In genomic region chr4:123603165-123603564, GRCh38 we compare ENCODE assay signal across 11 cellular contexts.
DNase-seq lines count a peak whose midpoint lies in the region; ATAC-seq and TF ChIP-seq lines count a peak whose summit lies in the region.
"Had no signal": no experiment of that assay in that cellular context is flagged by ENCODE, and none has a peak within 500 bp of the region (broad histone marks: within the 10 kb centered on the region; RNA-seq: fewer than 3 reads in every experiment).

No MANE protein-coding gene starts in this region.

- no peaks in the 10 kb centered on the region for H3K27me3 ChIP-seq in BLaER1

- H3K4me2 ChIP-seq in BLaER1, result peak overlapping the region; percentile 11; the same call in 1 of the 2 replicates

- TF ChIP-seq CTCF in fibroblast of pulmonary artery (IDR thresholded peaks at IDR 0.05; ENCODE audit: low read length, missing control alignments), result no peak

- peaks cover 59% of the 10 kb centered on the region for H3K4me1 ChIP-seq in BLaER1

- H3K9me3 ChIP-seq in BLaER1, result peaks cover 6% of the 10 kb centered on the region; the same call in 1 of the 2 replicates
- H3K9me3 ChIP-seq in T-helper 17 cell (ENCODE audit: control insufficient read depth, low read length, poor library complexity, severe bottlenecking), result no peaks in the 10 kb centered on the region

- no peaks in the 10 kb centered on the region for H3K36me3 ChIP-seq in BLaER1

- H3K4me3 Mint-ChIP-seq in T-helper 17 cell, result no peak overlapping the region

- H3K4me3 ChIP-seq in BLaER1, result no peak overlapping the region
- no peak overlapping the region for H3K4me3 ChIP-seq in fibroblast of pulmonary artery (replicated peaks; ENCODE audit: low read depth, low read length)

- H3K27ac ChIP-seq in BLaER1, result no peak overlapping the region

- H3K27ac Mint-ChIP-seq in T-helper 17 cell, result peak overlapping the region; percentile 56
- H3K27ac Mint-ChIP-seq: progenitor cell of endocrine pancreas had no signal

- no peaks in the 10 kb centered on the region for H3K27me3 Mint-ChIP-seq in T-helper 17 cell
- H3K27me3 Mint-ChIP-seq: progenitor cell of endocrine pancreas had no signal

- H3K9ac ChIP-seq in BLaER1, result no peak overlapping the region

- ATAC-seq in T-helper 17 cell, result no peak
- ATAC-seq in HG03469 (IDR thresholded peaks at IDR 0.05; ENCODE audit: unreplicated experiment), result no peak
- ATAC-seq in HG03354 (IDR thresholded peaks at IDR 0.05; ENCODE audit: poor library complexity, severe bottlenecking, unreplicated experiment), result no peak
- ATAC-seq in HG03097 (IDR thresholded peaks at IDR 0.05; ENCODE audit: low FRiP score, unreplicated experiment), result no peak
- ATAC-seq in HG02885 (IDR thresholded peaks at IDR 0.05; ENCODE audit: poor library complexity, unreplicated experiment), result no peak

- H3K4me1 Mint-ChIP-seq in T-helper 17 cell, result peaks cover 28% of the 10 kb centered on the region

- no peaks in the 10 kb centered on the region for H3K36me3 Mint-ChIP-seq in T-helper 17 cell (ENCODE audit: low read depth)

- DNase-seq in HK-2 (ENCODE audit: unreplicated experiment) (peak; percentile 38), T-helper 17 cell (no peak), fibroblast of pulmonary artery (ENCODE audit: low read depth) (peak; percentile 50)
- DNase-seq: C1 segment of cervical spinal cord, NCI-H1930 had no signal

- H4K20me1 ChIP-seq in BLaER1, result no peaks in the 10 kb centered on the region

Comparison
In these comparisons a context has a peak if more than half of its experiments do, and no peak if none do; other contexts are left out.
1. DNase-seq: peak in HK-2 (single experiment) and fibroblast of pulmonary artery (single experiment); none in T-helper 17 cell (0 of 3).